In genomic region chr7:2878306-2878705, GRCh38 we compare ENCODE assay signal across 17 cellular contexts.
"Had no signal": no experiment of that assay in that cellular context is flagged by ENCODE, and none has a peak within 500 bp of the region (broad histone marks: within the 10 kb centered on the region; RNA-seq: fewer than 3 reads in every experiment).

No MANE protein-coding gene starts in this region.

- ATAC-seq: gastrocnemius medialis had no signal

- H3K4me3 ChIP-seq: gastrocnemius medialis, ovary, sigmoid colon had no signal

- H3K27ac ChIP-seq: epithelial cell of prostate, gastrocnemius medialis, ovary, sigmoid colon had no signal

- DNase-seq: activated CD4-positive, alpha-beta memory T cell treated with anti-CD3 and anti-CD28 coated beads for 36 hours; activated CD8-positive, alpha-beta memory T cell treated with anti-CD3 and anti-CD28 coated beads, Interleukin-2, amount 50 U/mL, for 48 hours; activated naive CD4-positive, alpha-beta T cell treated with anti-CD3 and anti-CD28 coated beads, Interleukin-2, amount 50 U/mL, for 16 hours; amygdala; effector memory CD8-positive, alpha-beta T cell; gastrocnemius medialis; mesendoderm; ovary; sigmoid colon; stimulated activated CD4-positive, alpha-beta T cell treated with anti-CD3 and anti-CD28 coated beads, Interleukin-2, amount 100 ng/mL, for 24 hours; stimulated activated naive CD4-positive, alpha-beta T cell treated with Interleukin-2 at 50 U/mL for 16 hours had no signal

- H3K27me3 ChIP-seq: ovary, sigmoid colon had no signal

- H3K4me3 Mint-ChIP-seq: activated CD4-positive, alpha-beta memory T cell treated with anti-CD3 and anti-CD28 coated beads for 36 hours; dendritic cell treated with granulocyte-macrophage colony-stimulating factor and Interleukin-4, amounts not matched to agents 40 ng/mL and 50 ng/mL, for 4 days; neural crest cell had no signal

- H3K27ac Mint-ChIP-seq: activated CD4-positive, alpha-beta memory T cell treated with anti-CD3 and anti-CD28 coated beads for 36 hours; activated T-helper 2 cell treated with anti-CD3 and anti-CD28 coated beads, Interferon-gamma antibody, Interleukin-2, Interleukin-4, amounts not matched to agents 10 μg/mL and 5 μg/mL and 100 μg/mL, durations not matched to agents 14 hours and 24 hours and 36 hours; dendritic cell treated with granulocyte-macrophage colony-stimulating factor and Interleukin-4, amounts not matched to agents 40 ng/mL and 50 ng/mL, for 4 days had no signal

- H3K9me3 Mint-ChIP-seq: activated CD4-positive, alpha-beta memory T cell treated with anti-CD3 and anti-CD28 coated beads for 36 hours; activated T-helper 2 cell treated with anti-CD3 and anti-CD28 coated beads, Interferon-gamma antibody, Interleukin-2, Interleukin-4, amounts not matched to agents 10 μg/mL and 5 μg/mL and 100 μg/mL, durations not matched to agents 14 hours and 24 hours and 36 hours; central memory CD8-positive, alpha-beta T cell; dendritic cell treated with granulocyte-macrophage colony-stimulating factor and Interleukin-4, amounts not matched to agents 40 ng/mL and 50 ng/mL, for 4 days; effector memory CD8-positive, alpha-beta T cell; neural crest cell had no signal

- H3K27me3 Mint-ChIP-seq: activated CD4-positive, alpha-beta memory T cell treated with anti-CD3 and anti-CD28 coated beads for 36 hours; central memory CD8-positive, alpha-beta T cell; effector memory CD8-positive, alpha-beta T cell had no signal

- H3K36me3 Mint-ChIP-seq: activated CD4-positive, alpha-beta memory T cell treated with anti-CD3 and anti-CD28 coated beads for 36 hours; brain had no signal

- H3K9me3 ChIP-seq: gastrocnemius medialis, ovary, sigmoid colon had no signal

- H3K4me1 ChIP-seq: gastrocnemius medialis, sigmoid colon had no signal

- H3K36me3 ChIP-seq: gastrocnemius medialis, ovary, sigmoid colon had no signal
